10 cellular contexts compared by ENCODE assay signal in genomic region chr9:33140406-33141360, GRCh38. TPM values are rescaled to one million over a fixed set of nuclear protein-coding genes. Genes with fewer than 3 reads are reported as not detected.
DNase-seq lines count a peak whose midpoint lies in the region; ATAC-seq, FAIRE-seq and TF ChIP-seq lines count a peak whose summit lies in the region.
"Had no signal": no experiment of that assay in that cellular context is flagged by ENCODE, and none has a peak within 500 bp of the region (broad histone marks: within the 10 kb centered on the region; RNA-seq: fewer than 3 reads in every experiment).

No MANE protein-coding gene starts in this region.

- peaks cover 54 to 98% (median 98%) of the 10 kb centered on the region in 4 donors for H3K4me1 Mint-ChIP-seq in naive thymus-derived CD8-positive, alpha-beta T cell

- FAIRE-seq in small intestine (lab: Jason Lieb, UNC), result no peak
- FAIRE-seq: keratinocyte had no signal

- peaks cover 0 to 2% (median 0%) of the 10 kb centered on the region in 3 donors for H3K36me3 Mint-ChIP-seq in naive thymus-derived CD8-positive, alpha-beta T cell

- H3K27ac Mint-ChIP-seq in naive thymus-derived CD8-positive, alpha-beta T cell, result peak overlapping the region; percentile 90 to 99 (median 97)

- intact Hi-C loops in adrenal gland (cut with DNase I), result no loop called here

- H3K9me3 Mint-ChIP-seq in naive thymus-derived CD8-positive, alpha-beta T cell, result no peaks in the 10 kb centered on the region

- peaks cover 46% of the 10 kb centered on the region for H3K4me1 ChIP-seq in ACC112 (ENCODE audit: control insufficient read depth, insufficient read depth, low read length, unreplicated experiment)
- peaks cover 55 to 81% of the 10 kb centered on the region in 2 donors for H3K4me1 ChIP-seq in adrenal gland (replicated peaks in 1 of 2)
- peaks cover 2 to 16% of the 10 kb centered on the region in 2 donors for H3K4me1 ChIP-seq in small intestine (ENCODE audit: control insufficient read depth in 2 of 2, insufficient read depth in 1 of 2, low read depth in 1 of 2, low read length in 1 of 2)

- H2AFZ ChIP-seq in ACC112 (ENCODE audit: low read length, unreplicated experiment), result no peak overlapping the region

- H3K36me3 ChIP-seq in ACC112 (ENCODE audit: insufficient read depth, low read length), result no peaks in the 10 kb centered on the region
- no peaks in the 10 kb centered on the region for H3K36me3 ChIP-seq in adrenal gland (replicated peaks in 1 of 2)
- H3K36me3 ChIP-seq in small intestine (ENCODE audit: control insufficient read depth in 2 of 2, insufficient read depth in 2 of 2, low read length in 2 of 2), result no peaks in the 10 kb centered on the region

- H3K27me3 ChIP-seq in ACC112 (ENCODE audit: insufficient read depth, low read length) (no peaks in the 10 kb centered on the region), adrenal gland (no peaks in the 10 kb centered on the region), small intestine (ENCODE audit: control insufficient read depth in 2 of 2, insufficient read depth in 2 of 2, low read length in 2 of 2) (no peaks in the 10 kb centered on the region)
- H3K27me3 ChIP-seq: body of pancreas had no signal

- H3K27ac ChIP-seq in ACC112 (ENCODE audit: low read depth, low read length) (peak overlapping the region; percentile 49), adrenal gland (peak overlapping the region; percentile 79 to 92 (median 84)), small intestine (ENCODE audit: low read depth in 1 of 2, low read length in 1 of 2) (peak overlapping the region in 1 of 2 donors; percentile 63)

- no peaks in the 10 kb centered on the region for H3K27me3 Mint-ChIP-seq in naive thymus-derived CD8-positive, alpha-beta T cell

- POLR2A ChIA-PET in naive thymus-derived CD8-positive, alpha-beta T cell (lab: Charles Lee), result interaction anchor here (0.6 to 7.2 kb wide), 9 partner anchors 10 to 64 kb away, joined by 3 to 63 read pairs (median 5); partner anchors contain the start of genes B4GALT1 and SMU1

- no peak for TF ChIP-seq POLR2A in adrenal gland (IDR thresholded peaks at IDR 0.05)

- no peaks in the 10 kb centered on the region for H3K9me3 ChIP-seq in adrenal gland (replicated peaks in 1 of 3)
- H3K9me3 ChIP-seq in small intestine (ENCODE audit: control insufficient read depth, low read depth), result no peaks in the 10 kb centered on the region
- H3K9me3 ChIP-seq: body of pancreas had no signal

- WGBS in adrenal gland, 4 donors, result 75 to 82% (median 81%) methylated on average over 7 to 9 of the region's 9 CpGs
- 71 to 93% (median 77%) methylated on average over 9 of the region's 9 CpGs for WGBS in small intestine, 3 donors

- H3K79me2 ChIP-seq in ACC112 (ENCODE audit: control insufficient read depth, insufficient read depth, low read length, unreplicated experiment), result peaks cover 92% of the 10 kb centered on the region

- DNase-seq in adrenal gland (peak in 2 of 7 donors; percentile 6 to 46), SKM-1 (lab: John Stamatoyannopoulos, UW; ENCODE audit: unreplicated experiment) (no peak), UCSD-AML1 (lab: John Stamatoyannopoulos, UW; ENCODE audit: unreplicated experiment) (no peak), small intestine (no peak), NCI-H345 (lab: John Stamatoyannopoulos, UW) (no peak)
- DNase-seq in naive thymus-derived CD8-positive, alpha-beta T cell, result no peak

- peak overlapping the region; percentile 61 to 89 (median 80) for H3K4me3 Mint-ChIP-seq in naive thymus-derived CD8-positive, alpha-beta T cell

- peak; percentile 22 for ATAC-seq in GM21390 (IDR thresholded peaks at IDR 0.05; ENCODE audit: unreplicated experiment)
- ATAC-seq in naive thymus-derived CD8-positive, alpha-beta T cell, result peak; percentile 8 to 12

- no peak for TF ChIP-seq CTCF in adrenal gland (IDR thresholded peaks at IDR 0.05)

- H3K4me3 ChIP-seq in ACC112 (ENCODE audit: low read depth, low read length), result no peak overlapping the region
- no peak overlapping the region for H3K4me3 ChIP-seq in adrenal gland
- H3K4me3 ChIP-seq in small intestine (ENCODE audit: low read depth in 1 of 2, low read length in 2 of 2), result no peak overlapping the region
- H3K4me3 ChIP-seq: body of pancreas had no signal

RNA-seq across cellular contexts. Expression of gene B4GALT1, which starts 26.5 kb away (rescaled TPM):
- 100 to 1,000 TPM in 1 of 8 donors, 10 to 100 TPM in 7; 44.5 to 117 (median 70.1) TPM for total RNA-seq in adrenal gland
- polyA plus RNA-seq in adrenal gland, result 10 to 100 TPM; 18.7 to 70.5 (median 21.9) TPM
- total RNA-seq in naive thymus-derived CD8-positive, alpha-beta T cell, result 10 to 100 TPM; 28.7 to 30.8 TPM
- 10 to 100 TPM; 15.1 to 24.2 (median 18.6) TPM for polyA plus RNA-seq in naive thymus-derived CD8-positive, alpha-beta T cell
- polyA plus RNA-seq in small intestine, result 10 to 100 TPM; 11.9 to 49.6 (median 14.9) TPM
